Comparison of ENCODE assay signal across 11 cellular contexts in genomic region chr12:22282283-22282682, GRCh38. TPM values are rescaled to one million over a fixed set of nuclear protein-coding genes. Genes with fewer than 3 reads are reported as not detected.
DNase-seq lines count a peak whose midpoint lies in the region; ATAC-seq, FAIRE-seq and TF ChIP-seq lines count a peak whose summit lies in the region.
"Had no signal": no experiment of that assay in that cellular context is flagged by ENCODE, and none has a peak within 500 bp of the region (broad histone marks: within the 10 kb centered on the region; RNA-seq: fewer than 3 reads in every experiment).

No MANE protein-coding gene starts in this region.

- POLR2A ChIA-PET in activated CD4-positive, alpha-beta T cell treated with anti-CD3 and anti-CD28 coated beads for 36 hours (lab: Charles Lee): no interaction called here

- no peaks in the 10 kb centered on the region for H3K9me3 Mint-ChIP-seq in activated CD4-positive, alpha-beta T cell treated with anti-CD3 and anti-CD28 coated beads for 36 hours (ENCODE audit: low read depth)

- H3K27me3 ChIP-seq in keratinocyte (ENCODE audit: control insufficient read depth, extremely low read depth, insufficient read depth, low read length) (no peaks in the 10 kb centered on the region), subcutaneous abdominal adipose tissue (ENCODE audit: control insufficient read depth in 5 of 5, insufficient read depth in 4 of 5, low read length in 5 of 5) (no peaks in the 10 kb centered on the region), HAP-1 (ENCODE audit: low read depth) (no peaks in the 10 kb centered on the region)

- H3K4me2 ChIP-seq in keratinocyte (ENCODE audit: control insufficient read depth, extremely low read depth, insufficient read depth, low read depth, low read length): peak overlapping the region; percentile 89

- peak overlapping the region in 2 of 3 experiments; percentile 36 to 43 for H3K4me3 ChIP-seq in keratinocyte (ENCODE audit: control insufficient read depth in 2 of 3, extremely low read depth in 1 of 3, insufficient read depth in 2 of 3, low read depth in 1 of 3, low read length in 3 of 3)
- peak overlapping the region in 2 of 5 donors; percentile 15 to 34 for H3K4me3 ChIP-seq in subcutaneous abdominal adipose tissue (ENCODE audit: low read depth in 1 of 5, low read length in 5 of 5)
- no peak overlapping the region for H3K4me3 ChIP-seq in HAP-1

- no peaks in the 10 kb centered on the region for H3K9me1 ChIP-seq in keratinocyte (ENCODE audit: control insufficient read depth, extremely low read depth, insufficient read depth, low read length)

- H3K9me3 ChIP-seq in keratinocyte (ENCODE audit: control insufficient read depth, low read depth, low read length) (no peaks in the 10 kb centered on the region), subcutaneous abdominal adipose tissue (ENCODE audit: control insufficient read depth in 5 of 5, low read length in 5 of 5) (no peaks in the 10 kb centered on the region), HAP-1 (no peaks in the 10 kb centered on the region)

- DNase-seq in HK-2 (ENCODE audit: unreplicated experiment): peak; percentile 16
- no peak for DNase-seq in caudate nucleus (lab: John Stamatoyannopoulos, UW)
- DNase-seq in keratinocyte (ENCODE audit: low read depth, low spot score): peak; percentile 48
- DNase-seq in posterior cingulate gyrus: no peak
- DNase-seq in stimulated activated CD4-positive, alpha-beta T cell treated with anti-CD3 and anti-CD28 coated beads, Interleukin-4, amount 100 ng/mL, for 1 hour: no peak
- DNase-seq in activated CD4-positive, alpha-beta T cell treated with anti-CD3 and anti-CD28 coated beads for 36 hours: no peak
- DNase-seq in HAP-1 (ENCODE audit: low spot score in 2 of 2): no peak
- DNase-seq: islet precursor cell, NCI-H774 had no signal

- in situ Hi-C loops in HAP-1 (cut with MboI; ENCODE audit: low sequenced_read_pairs): no loop called here

- H3K36me3 ChIP-seq in keratinocyte (ENCODE audit: control insufficient read depth in 2 of 2, extremely low read depth in 1 of 2, insufficient read depth in 2 of 2, low read length in 2 of 2) (no peaks in the 10 kb centered on the region), subcutaneous abdominal adipose tissue (ENCODE audit: control insufficient read depth in 5 of 5, insufficient read depth in 5 of 5, low read length in 5 of 5) (no peaks in the 10 kb centered on the region), HAP-1 (replicated peaks) (no peaks in the 10 kb centered on the region)

- CTCF ChIA-PET in activated CD4-positive, alpha-beta T cell treated with anti-CD3 and anti-CD28 coated beads for 36 hours (lab: Charles Lee): interaction anchor here (0.6 to 1.2 kb wide), 4 partner anchors 21 to 423 kb away, joined by 3 to 4 read pairs (median 4); no protein-coding TSS in a partner anchor

- intact Hi-C loops in posterior cingulate gyrus (cut with DNase I): no loop called here
- intact Hi-C loops in activated CD4-positive, alpha-beta T cell treated with anti-CD3 and anti-CD28 coated beads for 36 hours (cut with DNase I, micrococcal nuclease): no loop called here

- no peaks in the 10 kb centered on the region for H3K36me3 Mint-ChIP-seq in activated CD4-positive, alpha-beta T cell treated with anti-CD3 and anti-CD28 coated beads for 36 hours (ENCODE audit: low read depth)

- no peaks in the 10 kb centered on the region for H4K20me1 ChIP-seq in keratinocyte (ENCODE audit: control insufficient read depth, extremely low read depth, insufficient read depth, low read length)

- peak overlapping the region; percentile 86 for H2AFZ ChIP-seq in keratinocyte (ENCODE audit: control insufficient read depth, low read length)

- H3K79me2 ChIP-seq in keratinocyte (ENCODE audit: control insufficient read depth, insufficient read depth, low read length): no peaks in the 10 kb centered on the region

- no peak for ATAC-seq in activated CD4-positive, alpha-beta T cell treated with anti-CD3 and anti-CD28 coated beads for 36 hours
- ATAC-seq: WTC11 had no signal

- peak overlapping the region; percentile 29 for H3K27ac ChIP-seq in caudate nucleus (ENCODE audit: low read depth, low read length)
- peak overlapping the region; percentile 96 for H3K27ac ChIP-seq in keratinocyte (ENCODE audit: control insufficient read depth, insufficient read depth, low read length)
- H3K27ac ChIP-seq in subcutaneous abdominal adipose tissue (ENCODE audit: low read depth, low read length): peak overlapping the region; percentile 56

- TF ChIP-seq CTCF in keratinocyte (optimal IDR thresholded peaks at IDR 0.05 in 1 of 3, IDR thresholded peaks at IDR 0.05 in 1 of 3, conservative IDR thresholded peaks at IDR 0.05 in 1 of 3; ENCODE audit: extremely low read depth in 1 of 3, insufficient read depth in 2 of 3, low read length in 3 of 3): no peak

- H3K27me3 Mint-ChIP-seq in activated CD4-positive, alpha-beta T cell treated with anti-CD3 and anti-CD28 coated beads for 36 hours: no peaks in the 10 kb centered on the region

- H3K4me1 Mint-ChIP-seq in activated CD4-positive, alpha-beta T cell treated with anti-CD3 and anti-CD28 coated beads for 36 hours: peaks cover 8% of the 10 kb centered on the region

- H3K4me1 ChIP-seq in keratinocyte (ENCODE audit: control insufficient read depth, extremely low read depth, insufficient read depth, low read length) (peaks cover 42% of the 10 kb centered on the region), subcutaneous abdominal adipose tissue (ENCODE audit: control insufficient read depth in 5 of 5, insufficient read depth in 5 of 5, low read length in 5 of 5) (peaks cover 2 to 6% (median 3%) of the 10 kb centered on the region in 5 donors), HAP-1 (no peaks in the 10 kb centered on the region)

- H3K27ac Mint-ChIP-seq in activated CD4-positive, alpha-beta T cell treated with anti-CD3 and anti-CD28 coated beads for 36 hours: no peak overlapping the region
- H3K27ac Mint-ChIP-seq: WTC11 had no signal

- peak; percentile 99 for FAIRE-seq in keratinocyte (lab: Jason Lieb, UNC)

- dilution Hi-C loops in keratinocyte (cut with MboI; ENCODE audit: extremely low pct_ligation_motif_present, low sequenced_read_pairs): no loop called here

- H3K9ac ChIP-seq in keratinocyte (ENCODE audit: control insufficient read depth, extremely low read depth, insufficient read depth, low read length) (peak overlapping the region; percentile 78), subcutaneous abdominal adipose tissue (ENCODE audit: low read length in 5 of 5) (no peak overlapping the region)

- no peak overlapping the region for H3K4me3 Mint-ChIP-seq in activated CD4-positive, alpha-beta T cell treated with anti-CD3 and anti-CD28 coated beads for 36 hours
- H3K4me3 Mint-ChIP-seq: WTC11 had no signal

RNA-seq across cellular contexts. Expression of gene ST8SIA1, which starts 52.2 kb away (rescaled TPM):
- 0.46 to 0.75 TPM (median 0.50 TPM) in 3 replicates for polyA plus RNA-seq in keratinocyte
- polyA plus RNA-seq in keratinocyte (2011; ENCODE audit: low read depth): 0.37 TPM
- 0.42 and 0.66 TPM in 2 replicates for polyA plus RNA-seq in keratinocyte (2011; cell fraction: cytosol; rRNA removed)
- polyA plus RNA-seq in keratinocyte (2011; cell fraction: nucleus; rRNA removed): 0.67 and 1.3 TPM in 2 replicates
- 0.29 and 0.87 TPM in 2 replicates for polyA plus RNA-seq in keratinocyte (2012; ENCODE audit: low replicate concordance)
- polyA minus RNA-seq in keratinocyte: 0.38 to 1.3 TPM in 2 of 3 replicates, not detected in the other
- not detected for polyA minus RNA-seq in keratinocyte (2011; cell fraction: cytosol; rRNA and poly(A)+ RNA removed)
- 1.9 and 2.6 TPM in 2 replicates for polyA minus RNA-seq in keratinocyte (2011; cell fraction: nucleus; rRNA and poly(A)+ RNA removed)
- total RNA-seq in activated CD4-positive, alpha-beta T cell treated with anti-CD3 and anti-CD28 coated beads for 36 hours: 1 to 10 TPM; 1.5 to 1.6 TPM

Comparison
In these comparisons a context has a peak if more than half of its experiments do, and no peak if none do; other contexts are left out.
1. DNase-seq: peak in HK-2 (single experiment) and keratinocyte (single experiment); none in caudate nucleus (0 of 61), posterior cingulate gyrus (0 of 10), stimulated activated CD4-positive, alpha-beta T cell treated with anti-CD3 and anti-CD28 coated beads, Interleukin-4, amount 100 ng/mL, for 1 hour (single experiment), activated CD4-positive, alpha-beta T cell treated with anti-CD3 and anti-CD28 coated beads for 36 hours (single experiment) and HAP-1 (0 of 2).
2. H3K27ac ChIP-seq: peak in every context shown above with its lines; median percentile 96 in keratinocyte; 56 in subcutaneous abdominal adipose tissue; 29 in caudate nucleus.